7 cellular contexts compared by ENCODE assay signal in genomic region chr5:92868442-92868841, GRCh38.
"Had no signal": no experiment of that assay in that cellular context is flagged by ENCODE, and none has a peak within 500 bp of the region (broad histone marks: within the 10 kb centered on the region; RNA-seq: fewer than 3 reads in every experiment).

No MANE protein-coding gene starts in this region.

- FAIRE-seq: GM12878, GM12891, GM12892, GM18507, GM19239 had no signal

- ATAC-seq: GM12878 had no signal

- DNase-seq: GDM1, GF-D8 had no signal

- H3K4me3 ChIP-seq: GM12878 had no signal
